ENCODE assay signal across 23 cellular contexts in the genomic region with DNA sequence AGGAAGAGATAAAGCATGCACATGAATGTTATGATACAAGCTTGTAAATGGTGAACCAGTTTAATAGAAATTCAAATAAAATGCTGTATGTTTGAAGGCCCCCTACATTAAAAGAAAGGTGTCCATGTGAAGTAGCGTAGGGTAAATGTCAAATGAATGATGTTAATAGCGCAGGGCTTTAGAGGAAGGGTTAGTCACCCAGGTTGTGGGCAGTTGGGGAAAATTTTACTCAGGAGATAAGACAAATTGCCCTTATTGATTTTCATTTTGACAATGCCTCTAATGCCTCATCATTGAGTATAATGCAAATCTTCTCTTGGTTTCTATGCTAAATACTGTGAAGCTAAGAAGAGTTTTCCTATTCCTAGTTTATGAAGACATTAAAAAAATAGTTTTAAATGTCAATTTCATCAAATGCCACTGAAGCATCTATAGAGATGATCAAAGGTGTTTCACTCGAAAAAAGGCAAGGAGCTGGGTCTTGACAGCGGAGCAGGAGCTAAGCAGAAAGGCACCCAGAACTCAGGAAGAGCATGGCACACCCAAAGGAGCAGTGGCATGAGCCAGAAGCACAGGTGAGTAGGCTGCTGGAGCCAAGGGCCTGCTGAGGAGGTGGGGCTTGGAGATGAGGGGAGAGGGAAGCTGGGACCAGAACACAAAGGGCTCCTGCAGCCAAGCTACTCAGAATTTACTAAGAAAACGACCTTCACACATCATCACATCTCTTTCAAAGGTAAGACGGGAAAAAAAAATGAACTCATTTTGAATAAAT.
DNase-seq lines count a peak whose midpoint lies in the region; ATAC-seq, FAIRE-seq and TF ChIP-seq lines count a peak whose summit lies in the region.
"Had no signal": no experiment of that assay in that cellular context is flagged by ENCODE, and none has a peak within 500 bp of the region (broad histone marks: within the 10 kb centered on the region; RNA-seq: fewer than 3 reads in every experiment).

No MANE protein-coding gene starts in this region.

- H3K4me1 Mint-ChIP-seq in activated T-cell treated with anti-CD3 and anti-CD28 coated beads, Interleukin-2, amount 50 U/mL, for 72 hours (ENCODE audit: low read depth), result peaks cover 8% of the 10 kb centered on the region
- no peaks in the 10 kb centered on the region for H3K4me1 Mint-ChIP-seq in activated T-helper 17 cell treated with anti-CD3 and anti-CD28 coated beads, Interleukin-2, amount 50 U/mL, for 72 hours

- H3K9me3 Mint-ChIP-seq in activated T-cell treated with anti-CD3 and anti-CD28 coated beads, Interleukin-2, amount 50 U/mL, for 72 hours, result peaks cover 0 to 2% of the 10 kb centered on the region in 2 donors
- no peaks in the 10 kb centered on the region for H3K9me3 Mint-ChIP-seq in activated T-helper 17 cell treated with anti-CD3 and anti-CD28 coated beads, Interleukin-2, amount 50 U/mL, for 72 hours
- H3K9me3 Mint-ChIP-seq: CD4-positive, alpha-beta T cell had no signal

- H3K36me3 Mint-ChIP-seq in activated T-cell treated with anti-CD3 and anti-CD28 coated beads, Interleukin-2, amount 50 U/mL, for 72 hours (ENCODE audit: insufficient read depth in 2 of 2), result peaks cover 0 to 2% of the 10 kb centered on the region in 2 donors
- H3K36me3 Mint-ChIP-seq in activated T-helper 17 cell treated with anti-CD3 and anti-CD28 coated beads, Interleukin-2, amount 50 U/mL, for 72 hours (ENCODE audit: low read depth), result no peaks in the 10 kb centered on the region

- H3K4me3 ChIP-seq in kidney (ENCODE audit: low read length in 2 of 2) (no peak overlapping the region), transverse colon (no peak overlapping the region)
- H3K4me3 ChIP-seq: A549; BLaER1 treated with 17β-estradiol and CSF1 and Interleukin-3, amounts not matched to agents 10 nM and 100 nM; MG63; SJCRH30 had no signal

- no peak for DNase-seq in activated T-cell treated with anti-CD3 and anti-CD28 coated beads, Interleukin-2, amount 50 U/mL, for 72 hours
- no peak for DNase-seq in activated T-cell treated with anti-CD3 and anti-CD28 coated beads, Interleukin-2, amount 50 U/mL, for 48 hours
- peak; percentile 30 for DNase-seq in kidney
- no peak for DNase-seq in RCC 7860 (ENCODE audit: low spot score)
- DNase-seq in transverse colon, result no peak
- DNase-seq: AML-193; CD4-positive, alpha-beta T cell; IMR-90; KG1; MG63; NCI-H1105 treated with DMSO at 0.1 percent for 48 hours; NCI-H146; NCI-H1930; NCI-H2107; NCI-H524; NCI-H748 treated with DMSO at 0.1 percent for 48 hours; SJCRH30 had no signal

- no peak for TF ChIP-seq POLR2A in transverse colon (IDR thresholded peaks at IDR 0.05)

- H3K4me1 ChIP-seq in kidney (ENCODE audit: control insufficient read depth in 1 of 2, insufficient read depth in 1 of 2, low read depth in 1 of 2, low read length in 2 of 2) (no peaks in the 10 kb centered on the region), transverse colon (no peaks in the 10 kb centered on the region)
- H3K4me1 ChIP-seq: A549; BLaER1 treated with 17β-estradiol and CSF1 and Interleukin-3, amounts not matched to agents 10 nM and 100 nM; SJCRH30 had no signal

- in situ Hi-C loops in transverse colon (cut with MboI; ENCODE audit: low pct_ligation_motif_present in 1 of 4, low pct_unique_long_range_greater_than_20kb in 1 of 4, low sequenced_read_pairs in 3 of 4), result no loop called here

- TF ChIP-seq CTCF in kidney (IDR thresholded peaks at IDR 0.05; ENCODE audit: borderline replicate concordance, extremely low read depth, insufficient read depth), result no peak
- no peak for TF ChIP-seq CTCF in transverse colon (IDR thresholded peaks at IDR 0.05)

- no peak overlapping the region for H3K9ac ChIP-seq in kidney (ENCODE audit: low read length in 2 of 2)
- H3K9ac ChIP-seq: BLaER1 treated with 17β-estradiol and CSF1 and Interleukin-3, amounts not matched to agents 10 nM and 100 nM had no signal

- H3K9me3 ChIP-seq in kidney (ENCODE audit: control insufficient read depth in 1 of 2, low read length in 2 of 2) (no peaks in the 10 kb centered on the region), transverse colon (no peaks in the 10 kb centered on the region)
- H3K9me3 ChIP-seq: MG63 had no signal

- H3K27me3 Mint-ChIP-seq in activated T-cell treated with anti-CD3 and anti-CD28 coated beads, Interleukin-2, amount 50 U/mL, for 72 hours (ENCODE audit: low read depth), result peaks cover 18% of the 10 kb centered on the region
- H3K27me3 Mint-ChIP-seq in activated T-helper 17 cell treated with anti-CD3 and anti-CD28 coated beads, Interleukin-2, amount 50 U/mL, for 72 hours, result peaks cover 26% of the 10 kb centered on the region

- no peak overlapping the region for H3K4me3 Mint-ChIP-seq in activated T-cell treated with anti-CD3 and anti-CD28 coated beads, Interleukin-2, amount 50 U/mL, for 72 hours
- H3K4me3 Mint-ChIP-seq in activated T-helper 17 cell treated with anti-CD3 and anti-CD28 coated beads, Interleukin-2, amount 50 U/mL, for 72 hours, result peak overlapping the region; percentile 19
- H3K4me3 Mint-ChIP-seq: CD4-positive, alpha-beta T cell had no signal

- peak overlapping the region; percentile 45 for H3K27ac Mint-ChIP-seq in activated T-cell treated with anti-CD3 and anti-CD28 coated beads, Interleukin-2, amount 50 U/mL, for 72 hours
- H3K27ac Mint-ChIP-seq in activated T-helper 17 cell treated with anti-CD3 and anti-CD28 coated beads, Interleukin-2, amount 50 U/mL, for 72 hours, result peak overlapping the region; percentile 77
- H3K27ac Mint-ChIP-seq: CD4-positive, alpha-beta T cell had no signal

- peak in 1 of 2 donors; percentile 54 for ATAC-seq in activated T-cell treated with anti-CD3 and anti-CD28 coated beads, Interleukin-2, amount 50 U/mL, for 72 hours (replicated peaks in 1 of 2)
- peak; percentile 83 for ATAC-seq in activated T-helper 17 cell treated with anti-CD3 and anti-CD28 coated beads, Interleukin-2, amount 50 U/mL, for 72 hours (replicated peaks)
- ATAC-seq in GM19463 (IDR thresholded peaks at IDR 0.05; ENCODE audit: unreplicated experiment), result no peak
- ATAC-seq: A549, HCT116 had no signal

- intact Hi-C loops in kidney (cut with DNase I) (no loop called here), transverse colon (cut with DNase I; ENCODE audit: low total_unique reads) (no loop called here)

- H3K27ac ChIP-seq in kidney (ENCODE audit: low read depth in 2 of 2, low read length in 2 of 2), result no peak overlapping the region
- H3K27ac ChIP-seq in transverse colon, result no peak overlapping the region
- H3K27ac ChIP-seq: A549; BLaER1 treated with 17β-estradiol and CSF1 and Interleukin-3, amounts not matched to agents 10 nM and 100 nM; SJCRH30 had no signal

- TF ChIP-seq EP300 in transverse colon (IDR thresholded peaks at IDR 0.05; ENCODE audit: low read depth), result no peak

- FAIRE-seq in kidney (lab: Jason Lieb, UNC) (no peak), RCC 7860 (lab: Jason Lieb, UNC) (no peak)
- FAIRE-seq: A549, D721Med had no signal

- 61 to 66% methylated on average over 6 of the region's 6 CpGs for WGBS in transverse colon (ENCODE audit: low coverage in 1 of 2), 2 donors

- no peaks in the 10 kb centered on the region for H3K27me3 ChIP-seq in transverse colon
- H3K27me3 ChIP-seq: BLaER1 treated with 17β-estradiol and CSF1 and Interleukin-3, amounts not matched to agents 10 nM and 100 nM; SJCRH30 had no signal

- H3K36me3 ChIP-seq in kidney (ENCODE audit: control insufficient read depth in 1 of 2, insufficient read depth in 2 of 2, low read length in 2 of 2) (no peaks in the 10 kb centered on the region), transverse colon (no peaks in the 10 kb centered on the region)
- H3K36me3 ChIP-seq: BLaER1 treated with 17β-estradiol and CSF1 and Interleukin-3, amounts not matched to agents 10 nM and 100 nM; MG63; SJCRH30 had no signal
